ENCODE assay signal across 1 cellular context in genomic region chr18:12278765-12279682, GRCh38.
TF ChIP-seq lines count a peak whose summit lies in the region.

No MANE protein-coding gene starts in this region.

TF ChIP-seq in endothelial cell of umbilical vein, 7 proteins besides CTCF, POLR2A, EP300 and RAD21 (continued from another document):
- no peak for TF ChIP-seq MAX (IDR thresholded peaks at IDR 0.05; ENCODE audit: insufficient read depth, insufficient read length)
- no peak for TF ChIP-seq GATA2 (IDR thresholded peaks at IDR 0.05; ENCODE audit: insufficient read depth, insufficient read length, low read depth, low read length)
- peak; percentile 74 for TF ChIP-seq FOS (IDR thresholded peaks at IDR 0.05; ENCODE audit: borderline replicate concordance, insufficient read depth, low read length)
- TF ChIP-seq MYC (IDR thresholded peaks at IDR 0.05; ENCODE audit: low read depth, low read length), result peak; percentile 3
